In the genomic region with DNA sequence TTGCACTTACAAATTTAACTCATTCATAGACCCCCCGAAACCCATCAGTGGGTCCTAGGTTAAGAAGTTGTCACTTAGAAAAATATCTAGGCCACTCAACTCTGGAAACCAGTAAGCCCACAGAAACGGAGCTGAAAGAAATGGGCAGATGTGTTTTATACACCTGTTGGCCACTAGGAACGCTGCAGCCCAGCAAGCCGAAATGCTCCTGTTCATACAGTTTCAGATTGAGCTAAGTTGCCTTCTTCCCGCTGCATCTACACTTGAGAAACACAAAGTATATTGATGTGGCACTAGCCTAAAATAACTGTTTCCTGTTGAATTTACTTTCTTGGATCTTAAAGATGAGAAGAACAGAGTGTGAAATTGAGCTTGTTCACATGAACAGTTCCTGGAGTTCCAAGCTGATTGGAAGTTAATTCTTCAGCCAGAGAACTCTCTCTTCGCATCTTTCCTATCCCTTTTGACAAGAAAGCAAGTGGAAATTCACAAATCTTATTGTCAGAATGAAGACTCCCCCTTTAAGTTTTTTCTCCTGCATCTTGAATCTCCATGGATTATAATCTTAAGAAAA, we compare ENCODE assay signal across 8 cellular contexts.
DNase-seq lines count a peak whose midpoint lies in the region; ATAC-seq lines count a peak whose summit lies in the region.

No MANE protein-coding gene starts in this region.

- no peaks in the 10 kb centered on the region for H3K27me3 ChIP-seq in right cardiac atrium (ENCODE audit: control insufficient read depth, insufficient read depth)

- no peaks in the 10 kb centered on the region for H3K9me3 ChIP-seq in right cardiac atrium (ENCODE audit: control insufficient read depth, low read length)

- no peaks in the 10 kb centered on the region for H3K4me1 ChIP-seq in right cardiac atrium (ENCODE audit: control insufficient read depth, insufficient read depth, low read length)

- intact Hi-C loops in right cardiac atrium (cut with DNase I): loop anchor here in 3 of 4 donors (10.0 kb wide), 1 partner anchor 339 kb away; no protein-coding TSS in a partner anchor

- WGBS in right cardiac atrium: 27% methylated on average over 6 of the region's 6 CpGs

- H3K4me3 ChIP-seq in right cardiac atrium (ENCODE audit: low read length): no peak overlapping the region

- ATAC-seq in GM21786 (IDR thresholded peaks at IDR 0.05; ENCODE audit: unreplicated experiment): peak; percentile 88
- no peak for ATAC-seq in right cardiac atrium
- ATAC-seq in HG03097 (IDR thresholded peaks at IDR 0.05; ENCODE audit: low FRiP score, unreplicated experiment): no peak

- DNase-seq in activated T-cell treated with anti-CD3 and anti-CD28 coated beads for 48 hours (ENCODE audit: low read depth): peak; percentile 0
- DNase-seq in activated T-cell treated with anti-CD3 and anti-CD28 coated beads for 4 hours: no peak
- DNase-seq in MV-4-11 (lab: John Stamatoyannopoulos, UW): peak; percentile 45
- peak; percentile 10 for DNase-seq in activated naive CD4-positive, alpha-beta T cell treated with anti-CD3 and anti-CD28 coated beads, Interleukin-2, amount 50 U/mL, for 16 hours
- DNase-seq in right cardiac atrium: peak; percentile 36 to 65 (median 56)
- DNase-seq in stimulated activated CD4-positive, alpha-beta T cell treated with anti-CD3 and anti-CD28 coated beads, Interleukin-15, amount 100 ng/mL, for 24 hours: peak; percentile 40

- H3K27ac ChIP-seq in right cardiac atrium (ENCODE audit: low read length): no peak overlapping the region
